Comparison of ENCODE assay signal across 17 cellular contexts in the genomic region with DNA sequence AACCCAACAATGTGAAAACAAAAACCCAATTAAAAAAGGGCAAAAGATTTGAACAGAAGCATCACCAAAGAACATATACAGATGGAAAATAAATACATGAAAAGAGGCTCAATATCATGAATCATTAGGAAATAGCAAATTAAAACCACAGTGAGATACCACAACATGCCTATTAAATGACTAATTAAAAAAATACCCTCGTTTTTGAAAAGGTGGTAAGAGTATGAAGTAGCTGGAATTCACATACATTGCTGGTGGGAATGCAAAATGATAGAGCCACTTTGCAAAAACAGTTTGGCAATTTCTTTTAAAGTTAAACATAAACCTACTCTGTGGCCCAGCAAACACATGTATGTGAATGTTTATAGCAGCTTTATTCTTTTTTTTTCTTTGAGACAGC.
DNase-seq lines count a peak whose midpoint lies in the region; FAIRE-seq and TF ChIP-seq lines count a peak whose summit lies in the region.
"Had no signal": no experiment of that assay in that cellular context is flagged by ENCODE, and none has a peak within 500 bp of the region (broad histone marks: within the 10 kb centered on the region; RNA-seq: fewer than 3 reads in every experiment).

No MANE protein-coding gene starts in this region.

- H3K79me2 ChIP-seq in keratinocyte (ENCODE audit: control insufficient read depth, insufficient read depth, low read length) = no peaks in the 10 kb centered on the region

- peaks cover 2% of the 10 kb centered on the region for H3K36me3 Mint-ChIP-seq in osteocyte (ENCODE audit: unreplicated experiment)
- H3K36me3 Mint-ChIP-seq: naive thymus-derived CD8-positive, alpha-beta T cell had no signal

- no peak overlapping the region for H3K27ac Mint-ChIP-seq in osteocyte (ENCODE audit: unreplicated experiment)
- H3K27ac Mint-ChIP-seq: naive thymus-derived CD8-positive, alpha-beta T cell had no signal

- H3K4me3 ChIP-seq in keratinocyte (ENCODE audit: control insufficient read depth in 2 of 3, extremely low read depth in 1 of 3, insufficient read depth in 2 of 3, low read depth in 1 of 3, low read length in 3 of 3) = no peak overlapping the region
- H3K4me3 ChIP-seq: BLaER1 treated with 17β-estradiol and CSF1 and Interleukin-3, amounts not matched to agents 10 nM and 100 nM; cardiac muscle cell; gastroesophageal sphincter; lung had no signal

- no peaks in the 10 kb centered on the region for H3K27me3 Mint-ChIP-seq in osteocyte (ENCODE audit: unreplicated experiment)

- dilution Hi-C loops in keratinocyte (cut with MboI; ENCODE audit: extremely low pct_ligation_motif_present, low sequenced_read_pairs) = no loop called here

- H3K27me3 ChIP-seq in keratinocyte (ENCODE audit: control insufficient read depth, extremely low read depth, insufficient read depth, low read length) = no peaks in the 10 kb centered on the region
- H3K27me3 ChIP-seq: BLaER1 treated with 17β-estradiol and CSF1 and Interleukin-3, amounts not matched to agents 10 nM and 100 nM; cardiac muscle cell; gastroesophageal sphincter had no signal

- no peak overlapping the region for H3K4me3 Mint-ChIP-seq in osteocyte (ENCODE audit: unreplicated experiment)
- H3K4me3 Mint-ChIP-seq: naive thymus-derived CD8-positive, alpha-beta T cell had no signal

- H3K27ac ChIP-seq in keratinocyte (ENCODE audit: control insufficient read depth, insufficient read depth, low read length) = peak overlapping the region; percentile 73
- H3K27ac ChIP-seq: BLaER1 treated with 17β-estradiol and CSF1 and Interleukin-3, amounts not matched to agents 10 nM and 100 nM; cardiac muscle cell; gastroesophageal sphincter; WERI-Rb-1 had no signal

- no peaks in the 10 kb centered on the region for H3K9me1 ChIP-seq in keratinocyte (ENCODE audit: control insufficient read depth, extremely low read depth, insufficient read depth, low read length)

- H3K9ac ChIP-seq in keratinocyte (ENCODE audit: control insufficient read depth, extremely low read depth, insufficient read depth, low read length) = peak overlapping the region; percentile 43
- H3K9ac ChIP-seq: BLaER1 treated with 17β-estradiol and CSF1 and Interleukin-3, amounts not matched to agents 10 nM and 100 nM had no signal

- DNase-seq in EH (ENCODE audit: low read depth) = peak; percentile 42
- DNase-seq in LHCN-M2 (ENCODE audit: low read depth) = peak; percentile 75
- DNase-seq in astrocyte of the hippocampus (ENCODE audit: low read depth, low spot score) = peak; percentile 72
- DNase-seq in keratinocyte (ENCODE audit: low read depth, low spot score) = peak; percentile 23
- no peak for DNase-seq in NCI-H345 (lab: John Stamatoyannopoulos, UW)
- no peak for DNase-seq in osteocyte (ENCODE audit: extremely low spot score, unreplicated experiment)
- DNase-seq in H4 (ENCODE audit: low spot score) = no peak
- DNase-seq: activated gamma-delta T cell treated with Interleukin-2 at 50 U/mL for 16 hours; effector memory CD4-positive, alpha-beta T cell; Karpas-422; naive thymus-derived CD8-positive, alpha-beta T cell; NCI-H146; WERI-Rb-1 had no signal

- peak overlapping the region; percentile 55 for H3K4me2 ChIP-seq in keratinocyte (ENCODE audit: control insufficient read depth, extremely low read depth, insufficient read depth, low read depth, low read length)
- H3K4me2 ChIP-seq: BLaER1 treated with 17β-estradiol and CSF1 and Interleukin-3, amounts not matched to agents 10 nM and 100 nM had no signal

- H4K20me1 ChIP-seq in keratinocyte (ENCODE audit: control insufficient read depth, extremely low read depth, insufficient read depth, low read length) = no peaks in the 10 kb centered on the region
- H4K20me1 ChIP-seq: BLaER1 treated with 17β-estradiol and CSF1 and Interleukin-3, amounts not matched to agents 10 nM and 100 nM had no signal

- no peak for TF ChIP-seq CTCF in keratinocyte (optimal IDR thresholded peaks at IDR 0.05 in 1 of 3, IDR thresholded peaks at IDR 0.05 in 1 of 3, conservative IDR thresholded peaks at IDR 0.05 in 1 of 3; ENCODE audit: extremely low read depth in 1 of 3, insufficient read depth in 2 of 3, low read length in 3 of 3)
- TF ChIP-seq CTCF in osteocyte (IDR thresholded peaks at IDR 0.05) = no peak

- no peaks in the 10 kb centered on the region for H3K9me3 Mint-ChIP-seq in osteocyte (ENCODE audit: unreplicated experiment)
- H3K9me3 Mint-ChIP-seq: naive thymus-derived CD8-positive, alpha-beta T cell had no signal

- peaks cover 16% of the 10 kb centered on the region for H3K4me1 Mint-ChIP-seq in osteocyte (ENCODE audit: unreplicated experiment)

- peaks cover 32% of the 10 kb centered on the region for H3K4me1 ChIP-seq in keratinocyte (ENCODE audit: control insufficient read depth, extremely low read depth, insufficient read depth, low read length)
- H3K4me1 ChIP-seq: gastroesophageal sphincter had no signal

- H2AFZ ChIP-seq in keratinocyte (ENCODE audit: control insufficient read depth, low read length) = no peak overlapping the region

- H3K9me3 ChIP-seq in keratinocyte (ENCODE audit: control insufficient read depth, low read depth, low read length) = no peaks in the 10 kb centered on the region
- H3K9me3 ChIP-seq: BLaER1 treated with 17β-estradiol and CSF1 and Interleukin-3, amounts not matched to agents 10 nM and 100 nM; gastroesophageal sphincter had no signal

- FAIRE-seq in keratinocyte (lab: Jason Lieb, UNC) = no peak

- H3K36me3 ChIP-seq in keratinocyte (ENCODE audit: control insufficient read depth in 2 of 2, extremely low read depth in 1 of 2, insufficient read depth in 2 of 2, low read length in 2 of 2) = no peaks in the 10 kb centered on the region
- H3K36me3 ChIP-seq: BLaER1 treated with 17β-estradiol and CSF1 and Interleukin-3, amounts not matched to agents 10 nM and 100 nM; cardiac muscle cell; gastroesophageal sphincter; WERI-Rb-1 had no signal

Comparison
In these comparisons a context has a peak if more than half of its experiments do, and no peak if none do; other contexts are left out.
1. DNase-seq: peak in EH (single experiment), LHCN-M2 (single experiment), astrocyte of the hippocampus (single experiment) and keratinocyte (single experiment); none in NCI-H345 (single experiment), osteocyte (single experiment) and H4 (single experiment).